4 cellular contexts compared by ENCODE assay signal in the genomic region with DNA sequence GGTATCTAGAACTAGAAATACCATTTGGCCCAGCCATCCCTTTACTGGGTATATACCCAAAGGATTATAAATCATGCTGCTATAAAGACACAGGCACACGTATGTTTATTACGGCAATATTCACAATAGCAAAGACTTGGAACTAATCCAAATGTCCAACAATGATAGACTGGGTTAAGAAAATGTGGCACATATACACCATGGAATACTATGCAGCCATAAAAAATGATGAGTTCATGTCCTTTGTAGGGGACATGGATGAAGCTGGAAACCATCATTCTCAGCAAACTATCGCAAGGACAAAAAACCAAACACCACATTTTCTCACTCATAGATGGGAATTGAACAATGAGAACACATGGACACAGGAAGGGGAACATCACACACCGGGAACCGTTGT. TPM values are rescaled to one million over a fixed set of nuclear protein-coding genes. Genes with fewer than 3 reads are reported as not detected.
"Had no signal": no experiment of that assay in that cellular context is flagged by ENCODE, and none has a peak within 500 bp of the region (broad histone marks: within the 10 kb centered on the region; RNA-seq: fewer than 3 reads in every experiment).

No MANE protein-coding gene starts in this region.

RNA-seq across cellular contexts. Expression of gene NPAS4, which starts 43.3 kb away (rescaled TPM):
- total RNA-seq: HepG2, HT-29, HT1080 had no signal
- polyA plus RNA-seq: HepG2, IgD-negative memory B cell had no signal
